In genomic region chr11:35318977-35319925, GRCh38 we compare ENCODE assay signal across 11 cellular contexts.
DNase-seq lines count a peak whose midpoint lies in the region; ATAC-seq, FAIRE-seq and TF ChIP-seq lines count a peak whose summit lies in the region.
"Had no signal": no experiment of that assay in that cellular context is flagged by ENCODE, and none has a peak within 500 bp of the region (broad histone marks: within the 10 kb centered on the region; RNA-seq: fewer than 3 reads in every experiment).

No MANE protein-coding gene starts in this region.

- CTCF ChIA-PET in activated naive CD4-positive, alpha-beta T cell treated with anti-CD3 and anti-CD28 coated beads, Interleukin-2, amount 10 ng/mL, durations not matched to agents 7 days and 5 days (lab: Charles Lee), result interaction anchor here (0.7 to 1.9 kb wide), 3 partner anchors 10 to 13 kb away, joined by 3 to 11 read pairs (median 3); no protein-coding TSS in a partner anchor

- H3K4me3 Mint-ChIP-seq in activated naive CD4-positive, alpha-beta T cell treated with anti-CD3 and anti-CD28 coated beads, Interleukin-2, amount 10 ng/mL, durations not matched to agents 7 days and 5 days, result no peak overlapping the region
- H3K4me3 Mint-ChIP-seq: activated CD4-positive, alpha-beta memory T cell treated with anti-CD3 and anti-CD28 coated beads for 36 hours; natural killer cell had no signal

- TF ChIP-seq POLR2A in vagina (IDR thresholded peaks at IDR 0.05), result no peak

- no peaks in the 10 kb centered on the region for H3K9me3 ChIP-seq in vagina

- peaks cover 21% of the 10 kb centered on the region for H3K27me3 Mint-ChIP-seq in activated naive CD4-positive, alpha-beta T cell treated with anti-CD3 and anti-CD28 coated beads, Interleukin-2, amount 10 ng/mL, durations not matched to agents 7 days and 5 days
- H3K27me3 Mint-ChIP-seq: activated CD4-positive, alpha-beta memory T cell treated with anti-CD3 and anti-CD28 coated beads for 36 hours had no signal

- peaks cover 17% of the 10 kb centered on the region for H3K4me1 ChIP-seq in vagina

- no peak overlapping the region for H3K4me3 ChIP-seq in vagina

- H3K27me3 ChIP-seq in vagina, result no peaks in the 10 kb centered on the region

- peaks cover 21% of the 10 kb centered on the region for H3K4me1 Mint-ChIP-seq in activated naive CD4-positive, alpha-beta T cell treated with anti-CD3 and anti-CD28 coated beads, Interleukin-2, amount 10 ng/mL, durations not matched to agents 7 days and 5 days
- H3K4me1 Mint-ChIP-seq: natural killer cell had no signal

- peak overlapping the region; percentile 19 for H3K27ac Mint-ChIP-seq in activated naive CD4-positive, alpha-beta T cell treated with anti-CD3 and anti-CD28 coated beads, Interleukin-2, amount 10 ng/mL, durations not matched to agents 7 days and 5 days
- H3K27ac Mint-ChIP-seq: activated CD4-positive, alpha-beta memory T cell treated with anti-CD3 and anti-CD28 coated beads for 36 hours; natural killer cell had no signal

- H3K36me3 Mint-ChIP-seq in activated naive CD4-positive, alpha-beta T cell treated with anti-CD3 and anti-CD28 coated beads, Interleukin-2, amount 10 ng/mL, durations not matched to agents 7 days and 5 days, result peaks cover 5% of the 10 kb centered on the region
- H3K36me3 Mint-ChIP-seq: activated CD4-positive, alpha-beta memory T cell treated with anti-CD3 and anti-CD28 coated beads for 36 hours; natural killer cell had no signal

- peak overlapping the region; percentile 48 for H3K27ac ChIP-seq in caudate nucleus (ENCODE audit: low read depth, low read length)
- peak overlapping the region; percentile 33 for H3K27ac ChIP-seq in vagina
- H3K27ac ChIP-seq in substantia nigra (ENCODE audit: low read depth, low read length, poor library complexity, severe bottlenecking), result no peak overlapping the region

- H3K9me3 Mint-ChIP-seq in activated naive CD4-positive, alpha-beta T cell treated with anti-CD3 and anti-CD28 coated beads, Interleukin-2, amount 10 ng/mL, durations not matched to agents 7 days and 5 days, result no peaks in the 10 kb centered on the region
- H3K9me3 Mint-ChIP-seq: activated CD4-positive, alpha-beta memory T cell treated with anti-CD3 and anti-CD28 coated beads for 36 hours; natural killer cell had no signal

- intact Hi-C loops in vagina (cut with DNase I), result no loop called here

- no peak for TF ChIP-seq CTCF in vagina (IDR thresholded peaks at IDR 0.05)

- no peak for DNase-seq in activated naive CD4-positive, alpha-beta T cell treated with anti-CD3 and anti-CD28 coated beads, Interleukin-2, amount 10 ng/mL, durations not matched to agents 7 days and 5 days
- no peak for DNase-seq in activated naive CD4-positive, alpha-beta T cell treated with anti-CD3 and anti-CD28 coated beads, Interleukin-2, amount 50 U/mL, for 16 hours
- DNase-seq in caudate nucleus (lab: John Stamatoyannopoulos, UW), result no peak
- DNase-seq in vagina (ENCODE audit: extremely low spot score in 2 of 2), result no peak
- no peak for DNase-seq in substantia nigra (lab: John Stamatoyannopoulos, UW)
- no peak for DNase-seq in urothelium cell line (ENCODE audit: low spot score)
- DNase-seq: activated CD4-positive, alpha-beta memory T cell treated with anti-CD3 and anti-CD28 coated beads for 36 hours; Kasumi-1; natural killer cell had no signal

- ATAC-seq in HG03354 (IDR thresholded peaks at IDR 0.05; ENCODE audit: poor library complexity, severe bottlenecking, unreplicated experiment), result peak; percentile 58
- ATAC-seq in GM18867 (IDR thresholded peaks at IDR 0.05; ENCODE audit: unreplicated experiment), result no peak
- ATAC-seq: natural killer cell had no signal

- no peaks in the 10 kb centered on the region for H3K36me3 ChIP-seq in vagina

- no peak for FAIRE-seq in urothelium cell line (lab: Jason Lieb, UNC)
